Comparison of ENCODE assay signal across 21 cellular contexts in the genomic region with DNA sequence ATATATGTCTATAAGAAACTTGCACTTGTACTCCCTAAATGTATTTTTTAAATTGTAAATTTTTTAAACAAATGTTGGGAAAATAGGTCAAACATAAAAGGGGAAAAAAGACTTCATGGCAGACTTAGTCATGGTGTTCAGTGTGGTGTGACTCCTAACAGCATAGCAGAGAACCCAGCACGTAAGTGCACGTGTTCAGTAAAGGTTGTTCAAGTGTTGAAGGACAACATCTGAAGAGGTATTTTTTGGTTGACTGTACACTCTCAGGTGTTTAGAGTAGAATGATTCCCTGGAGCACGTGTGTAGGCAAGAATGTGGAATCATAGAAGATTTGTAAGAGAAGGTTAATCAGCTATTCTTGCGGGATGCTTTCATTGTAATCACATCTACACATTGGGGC.
DNase-seq lines count a peak whose midpoint lies in the region; ATAC-seq and TF ChIP-seq lines count a peak whose summit lies in the region.
"Had no signal": no experiment of that assay in that cellular context is flagged by ENCODE, and none has a peak within 500 bp of the region (broad histone marks: within the 10 kb centered on the region; RNA-seq: fewer than 3 reads in every experiment).

No MANE protein-coding gene starts in this region.

- H3K9me3 ChIP-seq in A673 (ENCODE audit: low read depth, low read length, poor library complexity, severe bottlenecking) (no peaks in the 10 kb centered on the region), Panc1 (ENCODE audit: control insufficient read depth, insufficient read depth, low read depth, low read length) (no peaks in the 10 kb centered on the region)
- H3K9me3 ChIP-seq: colonic mucosa had no signal

- H3K4me3 ChIP-seq in A673 (ENCODE audit: low read depth, low read length, poor library complexity, severe bottlenecking) = no peak overlapping the region
- H3K4me3 ChIP-seq in Panc1 (ENCODE audit: low read depth in 2 of 2, low read length in 2 of 2) = no peak overlapping the region
- H3K4me3 ChIP-seq in epithelial cell of proximal tubule (ENCODE audit: low read depth, low read length) = no peak overlapping the region
- H3K4me3 ChIP-seq in mesendoderm (ENCODE audit: low read length) = no peak overlapping the region
- H3K4me3 ChIP-seq: colonic mucosa had no signal

- no peak overlapping the region for H3K23ac ChIP-seq in mesendoderm (ENCODE audit: low read length)

- TF ChIP-seq CTCF in A673 (conservative IDR thresholded peaks at IDR 0.05; ENCODE audit: low read depth, low read length) (no peak), Panc1 (IDR thresholded peaks at IDR 0.05) (no peak), epithelial cell of proximal tubule (conservative IDR thresholded peaks at IDR 0.05; ENCODE audit: low read depth, low read length) (no peak)

- no CpG with 5 or more reads among the region's 4 CpGs for WGBS in mesendoderm (ENCODE audit: extremely low coverage, insufficient coverage, low lambda C conversion rate)

- H3K9ac ChIP-seq in mesendoderm (ENCODE audit: low read length) = no peak overlapping the region

- peaks cover 61% of the 10 kb centered on the region for H3K4me1 ChIP-seq in A673 (ENCODE audit: insufficient read depth, low read length, poor library complexity, severe bottlenecking)
- H3K4me1 ChIP-seq in Panc1 (ENCODE audit: control insufficient read depth, insufficient read depth, low read length) = peaks cover 71% of the 10 kb centered on the region
- H3K4me1 ChIP-seq in mesendoderm (ENCODE audit: control insufficient read depth, low read depth, low read length) = peaks cover 15% of the 10 kb centered on the region
- H3K4me1 ChIP-seq: colonic mucosa had no signal

- H2BK15ac ChIP-seq in mesendoderm (replicated peaks; ENCODE audit: low read depth) = no peak overlapping the region

- peak overlapping the region; percentile 62 for H3K18ac ChIP-seq in mesendoderm (ENCODE audit: low read length)

- in situ Hi-C loops in Panc1 (cut with HindIII; ENCODE audit: low pct_unique_long_range_greater_than_20kb, low sequenced_read_pairs) = no loop called here

- CTCF ChIA-PET in A673 (lab: Charles Lee) = no interaction called here
- CTCF ChIA-PET in Panc1 (lab: Charles Lee) = no interaction called here

- H3K79me2 ChIP-seq in mesendoderm (ENCODE audit: control insufficient read depth, insufficient read depth, low read length) = no peaks in the 10 kb centered on the region

- no peak overlapping the region for H2AK5ac ChIP-seq in mesendoderm (ENCODE audit: low read length)

- no peak overlapping the region for H3K56ac ChIP-seq in mesendoderm (ENCODE audit: low read length)

- H3K4ac ChIP-seq in mesendoderm (ENCODE audit: low read depth, low read length) = peak overlapping the region; percentile 83

- no peaks in the 10 kb centered on the region for H3K36me3 ChIP-seq in A673 (ENCODE audit: insufficient read depth, low read length, poor library complexity, severe bottlenecking)
- H3K36me3 ChIP-seq in Panc1 (ENCODE audit: control insufficient read depth, insufficient read depth, low read length) = peaks cover 40% of the 10 kb centered on the region
- no peaks in the 10 kb centered on the region for H3K36me3 ChIP-seq in mesendoderm (ENCODE audit: control insufficient read depth, insufficient read depth, low read length)
- H3K36me3 ChIP-seq: colonic mucosa had no signal

- no peak for ATAC-seq in Panc1
- ATAC-seq: activated T-cell treated with anti-CD3 and anti-CD28 coated beads, Interleukin-2, amount 50 U/mL, for 4 hours; natural killer cell had no signal

- H3K79me1 ChIP-seq in mesendoderm (ENCODE audit: low read length) = peaks cover 11% of the 10 kb centered on the region

- BruUV-seq in A673 (replicated peaks; lab: Mats Ljungman, UMichigan) (no TSS peak), Panc1 (replicated peaks; lab: Mats Ljungman, UMichigan) (no TSS peak)

- no peak overlapping the region for H4K5ac ChIP-seq in mesendoderm (ENCODE audit: low read length)

- DNase-seq in A673 (ENCODE audit: low spot score) = no peak
- DNase-seq in Panc1 (ENCODE audit: low read depth, low spot score) = no peak
- peak; percentile 74 for DNase-seq in epithelial cell of proximal tubule (ENCODE audit: low read depth)
- DNase-seq in mesendoderm = no peak
- DNase-seq in DMS53 (lab: John Stamatoyannopoulos, UW) = no peak
- no peak for DNase-seq in DMS 273 treated with DMSO at 0.1 percent for 48 hours (lab: John Stamatoyannopoulos, UW)
- DNase-seq in T1000 (lab: John Stamatoyannopoulos, UW) = no peak
- no peak for DNase-seq in activated CD4-positive, alpha-beta T cell treated with anti-CD3 and anti-CD28 coated beads, Interleukin-2, amount 50 U/mL, for 48 hours
- DNase-seq: activated CD4-positive, alpha-beta memory T cell treated with anti-CD3 and anti-CD28 coated beads, Interleukin-2, amount 10 ng/mL, durations not matched to agents 7 days and 5 days; activated naive CD4-positive, alpha-beta T cell treated with anti-CD3 and anti-CD28 coated beads, Interleukin-2, amount 50 U/mL, for 16 hours; activated T-cell treated with anti-CD3 and anti-CD28 coated beads, Interleukin-2, amount 50 U/mL, for 4 hours; colonic mucosa; natural killer cell; NCI-H187; NCI-H446; posterior cingulate gyrus; small intestine; stimulated activated CD4-positive, alpha-beta T cell treated with anti-CD3 and anti-CD28 coated beads, Interleukin-4, amount 100 ng/mL, for 24 hours; substantia nigra had no signal

- no peak overlapping the region for H2BK5ac ChIP-seq in mesendoderm (ENCODE audit: low read length)

- POLR2A ChIA-PET in A673 (lab: Charles Lee; ENCODE audit: low non-redundant PET) = no interaction called here
- POLR2A ChIA-PET in Panc1 (lab: Charles Lee) = no interaction called here

- no peak overlapping the region for H2BK120ac ChIP-seq in mesendoderm (ENCODE audit: low read depth, low read length)

- H4K8ac ChIP-seq in mesendoderm (ENCODE audit: low read depth, low read length) = no peak overlapping the region

- intact Hi-C loops in A673 (cut with micrococcal nuclease; ENCODE audit: unreplicated experiment) = loop anchor here (5.0 to 10.0 kb wide), 2 partner anchors 45 to 188 kb away; no protein-coding TSS in a partner anchor
- intact Hi-C loops in Panc1 (cut with micrococcal nuclease; ENCODE audit: unreplicated experiment) = no loop called here

- H3K4me2 ChIP-seq in mesendoderm (ENCODE audit: low read length) = no peak overlapping the region

- peak overlapping the region; percentile 79 for H3K27ac ChIP-seq in A673 (ENCODE audit: low read depth, low read length, poor library complexity, severe bottlenecking)
- H3K27ac ChIP-seq in Panc1 (ENCODE audit: low read length) = peak overlapping the region; percentile 86
- H3K27ac ChIP-seq in mesendoderm (ENCODE audit: low read depth, low read length) = no peak overlapping the region
- H3K27ac ChIP-seq: colonic mucosa, RWPE1, VCaP had no signal

- H3K27me3 ChIP-seq in A673 (replicated peaks; ENCODE audit: insufficient read depth, low read depth, low read length, poor library complexity) = no peaks in the 10 kb centered on the region
- no peaks in the 10 kb centered on the region for H3K27me3 ChIP-seq in Panc1 (ENCODE audit: control insufficient read depth, insufficient read depth, low read length)
- H3K27me3 ChIP-seq in mesendoderm (ENCODE audit: insufficient read depth, low read length, poor library complexity) = no peaks in the 10 kb centered on the region
- H3K27me3 ChIP-seq: colonic mucosa had no signal
